Comparison of ENCODE assay signal across 14 cellular contexts in genomic region chr1:70583522-70583921, GRCh38.
DNase-seq lines count a peak whose midpoint lies in the region; ATAC-seq and TF ChIP-seq lines count a peak whose summit lies in the region.
"Had no signal": no experiment of that assay in that cellular context is flagged by ENCODE, and none has a peak within 500 bp of the region (broad histone marks: within the 10 kb centered on the region; RNA-seq: fewer than 3 reads in every experiment).

No MANE protein-coding gene starts in this region.

- ATAC-seq in GM18498 (IDR thresholded peaks at IDR 0.05; ENCODE audit: unreplicated experiment) (peak; percentile 89), GM19463 (IDR thresholded peaks at IDR 0.05; ENCODE audit: unreplicated experiment) (peak; percentile 97), HG02938 (IDR thresholded peaks at IDR 0.05; ENCODE audit: unreplicated experiment) (peak; percentile 90), HG03558 (IDR thresholded peaks at IDR 0.05; ENCODE audit: extremely low read depth, unreplicated experiment) (peak; percentile 86)
- ATAC-seq: A549, SK-N-SH treated with all-trans-retinoic acid at 6 μM for 48 hours had no signal

- H3K27me3 ChIP-seq in MG63, result no peaks in the 10 kb centered on the region

- TF ChIP-seq CTCF in GM20000 (IDR thresholded peaks at IDR 0.05; ENCODE audit: extremely low read depth, missing control alignments), result no peak

- H3K36me3 ChIP-seq in MG63, result no peaks in the 10 kb centered on the region

- no peak for DNase-seq in stimulated activated CD4-positive, alpha-beta T cell treated with anti-CD3 and anti-CD28 coated beads, Interleukin-12 subunit alpha, Interleukin-12 subunit beta, amount 100 ng/mL, for 4 hours
- DNase-seq in HT-29 (ENCODE audit: low spot score) (no peak), GM20000 (ENCODE audit: low spot score) (no peak), MG63 (no peak)
- DNase-seq: activated B cell treated with CpG ODN at 0.5 μM for 24 hours; central memory CD4-positive, alpha-beta T cell; glutamatergic neuron; kidney had no signal

- H3K4me3 ChIP-seq in MG63, result no peak overlapping the region
- H3K4me3 ChIP-seq: A549 had no signal

- no peaks in the 10 kb centered on the region for H3K9me3 ChIP-seq in MG63
- H3K9me3 ChIP-seq: A549 had no signal
